1 cellular context compared by ENCODE assay signal in the genomic region with DNA sequence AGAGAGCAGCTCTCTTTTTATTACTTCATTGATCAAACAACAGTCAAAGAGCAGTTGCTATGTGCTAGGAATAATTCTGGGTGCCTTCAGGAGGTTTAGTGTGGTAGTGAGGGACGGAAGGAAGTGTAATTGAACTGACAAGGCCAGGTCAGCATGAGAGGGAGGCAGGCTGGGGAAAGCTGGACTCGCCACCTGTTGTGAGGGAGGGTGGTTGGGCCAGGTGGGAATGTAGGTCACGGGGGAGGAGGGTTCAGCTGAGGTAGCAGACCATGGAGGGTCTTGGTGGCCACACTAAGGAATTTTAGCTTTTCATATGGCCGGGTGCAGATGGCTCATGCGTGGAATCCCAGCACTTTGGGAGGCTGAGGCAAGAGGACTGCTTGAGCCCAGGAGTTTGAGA.
TF ChIP-seq lines count a peak whose summit lies in the region.

No MANE protein-coding gene starts in this region.

TF ChIP-seq in HCT116, 20 proteins besides CTCF, POLR2A, EP300 and RAD21 (continued from another document):
- TF ChIP-seq, protein P1, sequence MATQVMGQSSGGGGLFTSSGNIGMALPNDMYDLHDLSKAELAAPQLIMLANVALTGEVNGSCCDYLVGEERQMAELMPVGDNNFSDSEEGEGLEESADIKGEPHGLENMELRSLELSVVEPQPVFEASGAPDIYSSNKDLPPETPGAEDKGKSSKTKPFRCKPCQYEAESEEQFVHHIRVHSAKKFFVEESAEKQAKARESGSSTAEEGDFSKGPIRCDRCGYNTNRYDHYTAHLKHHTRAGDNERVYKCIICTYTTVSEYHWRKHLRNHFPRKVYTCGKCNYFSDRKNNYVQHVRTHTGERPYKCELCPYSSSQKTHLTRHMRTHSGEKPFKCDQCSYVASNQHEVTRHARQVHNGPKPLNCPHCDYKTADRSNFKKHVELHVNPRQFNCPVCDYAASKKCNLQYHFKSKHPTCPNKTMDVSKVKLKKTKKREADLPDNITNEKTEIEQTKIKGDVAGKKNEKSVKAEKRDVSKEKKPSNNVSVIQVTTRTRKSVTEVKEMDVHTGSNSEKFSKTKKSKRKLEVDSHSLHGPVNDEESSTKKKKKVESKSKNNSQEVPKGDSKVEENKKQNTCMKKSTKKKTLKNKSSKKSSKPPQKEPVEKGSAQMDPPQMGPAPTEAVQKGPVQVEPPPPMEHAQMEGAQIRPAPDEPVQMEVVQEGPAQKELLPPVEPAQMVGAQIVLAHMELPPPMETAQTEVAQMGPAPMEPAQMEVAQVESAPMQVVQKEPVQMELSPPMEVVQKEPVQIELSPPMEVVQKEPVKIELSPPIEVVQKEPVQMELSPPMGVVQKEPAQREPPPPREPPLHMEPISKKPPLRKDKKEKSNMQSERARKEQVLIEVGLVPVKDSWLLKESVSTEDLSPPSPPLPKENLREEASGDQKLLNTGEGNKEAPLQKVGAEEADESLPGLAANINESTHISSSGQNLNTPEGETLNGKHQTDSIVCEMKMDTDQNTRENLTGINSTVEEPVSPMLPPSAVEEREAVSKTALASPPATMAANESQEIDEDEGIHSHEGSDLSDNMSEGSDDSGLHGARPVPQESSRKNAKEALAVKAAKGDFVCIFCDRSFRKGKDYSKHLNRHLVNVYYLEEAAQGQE (IDR thresholded peaks at IDR 0.05; ENCODE audit: low read depth), result no peak
- TF ChIP-seq EGR1 (IDR thresholded peaks at IDR 0.05; ENCODE audit: low read depth), result no peak
- TF ChIP-seq CBX3 (IDR thresholded peaks at IDR 0.05; ENCODE audit: low read depth), result no peak
- TF ChIP-seq FOSL1 (IDR thresholded peaks at IDR 0.05; ENCODE audit: low read depth), result no peak
- TF ChIP-seq, protein P2, sequence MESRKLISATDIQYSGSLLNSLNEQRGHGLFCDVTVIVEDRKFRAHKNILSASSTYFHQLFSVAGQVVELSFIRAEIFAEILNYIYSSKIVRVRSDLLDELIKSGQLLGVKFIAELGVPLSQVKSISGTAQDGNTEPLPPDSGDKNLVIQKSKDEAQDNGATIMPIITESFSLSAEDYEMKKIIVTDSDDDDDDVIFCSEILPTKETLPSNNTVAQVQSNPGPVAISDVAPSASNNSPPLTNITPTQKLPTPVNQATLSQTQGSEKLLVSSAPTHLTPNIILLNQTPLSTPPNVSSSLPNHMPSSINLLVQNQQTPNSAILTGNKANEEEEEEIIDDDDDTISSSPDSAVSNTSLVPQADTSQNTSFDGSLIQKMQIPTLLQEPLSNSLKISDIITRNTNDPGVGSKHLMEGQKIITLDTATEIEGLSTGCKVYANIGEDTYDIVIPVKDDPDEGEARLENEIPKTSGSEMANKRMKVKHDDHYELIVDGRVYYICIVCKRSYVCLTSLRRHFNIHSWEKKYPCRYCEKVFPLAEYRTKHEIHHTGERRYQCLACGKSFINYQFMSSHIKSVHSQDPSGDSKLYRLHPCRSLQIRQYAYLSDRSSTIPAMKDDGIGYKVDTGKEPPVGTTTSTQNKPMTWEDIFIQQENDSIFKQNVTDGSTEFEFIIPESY (IDR thresholded peaks at IDR 0.05; ENCODE audit: extremely low read depth, insufficient replicate concordance, low read length), result no peak
- TF ChIP-seq POLR2AphosphoS5 (IDR thresholded peaks at IDR 0.05; ENCODE audit: low read depth, low read length), result no peak
- TF ChIP-seq ELF1 (IDR thresholded peaks at IDR 0.05; ENCODE audit: borderline replicate concordance, low read depth), result no peak
- TF ChIP-seq ZFX (IDR thresholded peaks at IDR 0.05), result no peak
- no peak for TF ChIP-seq TCF7L2 (IDR thresholded peaks at IDR 0.05; ENCODE audit: borderline replicate concordance, extremely low read depth, insufficient read depth, insufficient read length)
- TF ChIP-seq, protein P3, sequence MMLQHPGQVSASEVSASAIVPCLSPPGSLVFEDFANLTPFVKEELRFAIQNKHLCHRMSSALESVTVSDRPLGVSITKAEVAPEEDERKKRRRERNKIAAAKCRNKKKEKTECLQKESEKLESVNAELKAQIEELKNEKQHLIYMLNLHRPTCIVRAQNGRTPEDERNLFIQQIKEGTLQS (IDR thresholded peaks at IDR 0.05), result no peak
- TF ChIP-seq CEBPB (IDR thresholded peaks at IDR 0.05; ENCODE audit: low read depth), result no peak
- TF ChIP-seq EZH2 (IDR thresholded peaks at IDR 0.05), result no peak
- TF ChIP-seq ZNF274 (IDR thresholded peaks at IDR 0.05; ENCODE audit: low read depth, low read length), result no peak
- no peak for TF ChIP-seq EZH2phosphoT487 (IDR thresholded peaks at IDR 0.05; ENCODE audit: borderline replicate concordance)
TF ChIP-seq in HCT116: peak in this region for 0.
